In genomic region chr5:143456952-143457547, GRCh38 we compare ENCODE assay signal across 16 cellular contexts.
DNase-seq lines count a peak whose midpoint lies in the region; ATAC-seq and TF ChIP-seq lines count a peak whose summit lies in the region.
"Had no signal": no experiment of that assay in that cellular context is flagged by ENCODE, and none has a peak within 500 bp of the region (broad histone marks: within the 10 kb centered on the region; RNA-seq: fewer than 3 reads in every experiment).

No MANE protein-coding gene starts in this region.

- CTCF ChIA-PET in RWPE1 (lab: Yijun Ruan, JAX) = interaction anchor here (0.6 kb wide), 2 partner anchors 10 to 15 kb away, joined by 3 read pairs; no protein-coding TSS in a partner anchor

- POLR2A ChIA-PET in RWPE1 (lab: Yijun Ruan, JAX; ENCODE audit: low non-redundant PET) = no interaction called here

- H3K27ac ChIP-seq in RWPE1 = no peak overlapping the region
- H3K27ac ChIP-seq: right lobe of liver, SK-N-MC had no signal

- ATAC-seq in GM21529 (IDR thresholded peaks at IDR 0.05; ENCODE audit: unreplicated experiment) (no peak), GM21717 (IDR thresholded peaks at IDR 0.05; ENCODE audit: unreplicated experiment) (no peak)
- ATAC-seq: GM23338 had no signal

- DNase-seq in HCEC 1CT = peak; percentile 81
- peak; percentile 75 for DNase-seq in RWPE1 (ENCODE audit: low spot score)
- peak; percentile 71 for DNase-seq in fibroblast of peridontal ligament (ENCODE audit: extremely low read depth)
- DNase-seq in skeletal muscle cell (ENCODE audit: low read depth) = peak; percentile 43
- no peak for DNase-seq in T-helper 9 cell
- no peak for DNase-seq in middle frontal gyrus (ENCODE audit: extremely low spot score, low spot score)
- DNase-seq: activated CD4-positive, alpha-beta T cell treated with anti-CD3 and anti-CD28 coated beads for 1 hour; COR-L47; naive B cell; NCI-H774; right lobe of liver had no signal

- H3K4me3 ChIP-seq in skeletal muscle cell (ENCODE audit: low read depth, low read length) = no peak overlapping the region
- H3K4me3 ChIP-seq: GM23338, right lobe of liver, SK-N-MC, tibial nerve had no signal

- TF ChIP-seq CTCF in RWPE1 (conservative IDR thresholded peaks at IDR 0.05; ENCODE audit: low read depth) = no peak

Comparison
In these comparisons a context has a peak if more than half of its experiments do, and no peak if none do; other contexts are left out.
1. DNase-seq: peak in HCEC 1CT (single experiment), RWPE1 (single experiment), fibroblast of peridontal ligament (single experiment) and skeletal muscle cell (single experiment); none in T-helper 9 cell (single experiment) and middle frontal gyrus (single experiment).